In genomic region chr17:68141050-68141449, GRCh38 we compare ENCODE assay signal across 2 cellular contexts.
A peak's percentile ranks its signal among the peaks of the same experiment; 100 is the strongest.
TF ChIP-seq lines count a peak whose summit lies in the region.

No MANE protein-coding gene starts in this region.

TF ChIP-seq in A549, 52 proteins besides CTCF, POLR2A, EP300 and RAD21 (continued from another document):
- TF ChIP-seq FOSL2 (IDR thresholded peaks at IDR 0.05) (no peak), FOSL2 (CRISPR knock-in tag; IDR thresholded peaks at IDR 0.05) (peak; percentile 20; the same call in 1 of the 2 replicates), ZNF302 (CRISPR knock-in tag; IDR thresholded peaks at IDR 0.05) (no peak), EHMT2 (IDR thresholded peaks at IDR 0.05; ENCODE audit: low read depth) (no peak)

TF ChIP-seq in K562, 482 proteins besides CTCF, POLR2A, EP300 and RAD21 (continued from another document):
- TF ChIP-seq PBX2 (CRISPR knock-in tag; IDR thresholded peaks at IDR 0.05; ENCODE audit: low read depth) = no peak
- peak; percentile 35; the same call in 1 of the 2 replicates for TF ChIP-seq PBX2 (tag; conservative IDR thresholded peaks at IDR 0.05; ENCODE audit: low read depth)
